In genomic region chr21:41167348-41168342, GRCh38 we compare ENCODE assay signal across 8 cellular contexts. TPM values are rescaled to one million over a fixed set of nuclear protein-coding genes. Genes with fewer than 3 reads are reported as not detected.
A peak's percentile ranks its signal among the peaks of the same experiment; 100 is the strongest.
DNase-seq lines count a peak whose midpoint lies in the region; ATAC-seq, FAIRE-seq and TF ChIP-seq lines count a peak whose summit lies in the region.

TSS of gene BACE2 (plus strand) at chr21:41168160. CDS start at chr21:41168264, 104 bp downstream.

- ATAC-seq in A549 (peak; percentile 87 to 89), GM18502 (IDR thresholded peaks at IDR 0.05; ENCODE audit: poor library complexity, unreplicated experiment) (peak; percentile 72)
- peak; percentile 84 for ATAC-seq in activated CD8-positive, alpha-beta T cell treated with anti-CD3 and anti-CD28 coated beads for 36 hours

- BruUV-seq in endothelial cell of umbilical vein (replicated peaks; lab: Mats Ljungman, UMichigan): no TSS peak

- H3K4me1 ChIP-seq in A549 (peaks cover 13% of the 10 kb centered on the region; the same call in 2 of the 3 replicates), endothelial cell of umbilical vein (ENCODE audit: control insufficient read depth, extremely low read depth, insufficient read depth, low read length) (peaks cover 32% of the 10 kb centered on the region), mesenchymal stem cell (ENCODE audit: control insufficient read depth, insufficient read depth, low read depth, low read length) (peaks cover 5% of the 10 kb centered on the region)

- H3K4ac ChIP-seq in mesenchymal stem cell (ENCODE audit: low read depth in 1 of 2, low read length in 2 of 2): no peak within 1 kb of the TSS

- peaks cover 8% of the 10 kb centered on the region for H3K79me1 ChIP-seq in mesenchymal stem cell (replicated peaks; ENCODE audit: low read length, poor library complexity, severe bottlenecking)

- H3K36me3 ChIP-seq in endothelial cell of umbilical vein (ENCODE audit: control insufficient read depth in 2 of 2, extremely low read depth in 1 of 2, insufficient read depth in 2 of 2, low read length in 2 of 2) (no peaks in the 10 kb centered on the region), mesenchymal stem cell (ENCODE audit: control insufficient read depth in 1 of 2, insufficient read depth in 2 of 2, low read depth in 1 of 2, low read length in 2 of 2) (peaks cover 0 to 4% of the 10 kb centered on the region in 2 experiments)

- H3K27me3 ChIP-seq in endothelial cell of umbilical vein (ENCODE audit: control insufficient read depth in 2 of 2, insufficient read depth in 2 of 2, low read length in 2 of 2) (no peaks in the 10 kb centered on the region), mesenchymal stem cell (ENCODE audit: control insufficient read depth in 1 of 2, insufficient read depth in 1 of 2, low read length in 2 of 2) (peaks cover 0 to 5% of the 10 kb centered on the region in 2 experiments)

- peak; percentile 31 to 72 for DNase-seq in A549 (ENCODE audit: low read depth in 1 of 2, low spot score in 1 of 2)
- peak; percentile 42 for DNase-seq in MV-4-11 (lab: John Stamatoyannopoulos, UW)
- DNase-seq in activated CD8-positive, alpha-beta T cell treated with anti-CD3 and anti-CD28 coated beads for 36 hours: peak; percentile 52
- DNase-seq in endothelial cell of umbilical vein (ENCODE audit: low read depth, low spot score): peak; percentile 72
- peak; percentile 2 for DNase-seq in mesenchymal stem cell
- DNase-seq in stimulated activated CD8-positive, alpha-beta memory T cell treated with anti-CD3 and anti-CD28 coated beads, Interleukin-12 subunit alpha, Interleukin-12 subunit beta, amount 100 ng/mL, for 4 hours (ENCODE audit: low read depth): peak; percentile 4
- no peak for DNase-seq in T1000 (lab: John Stamatoyannopoulos, UW)

- H3K4me2 ChIP-seq in A549 (peak within 1 kb of the TSS; percentile 96), endothelial cell of umbilical vein (ENCODE audit: insufficient read depth, low read length) (peak within 1 kb of the TSS; percentile 60), mesenchymal stem cell (ENCODE audit: low read length, poor library complexity, severe bottlenecking) (peak within 1 kb of the TSS; percentile 78)

- no peaks in the 10 kb centered on the region for H3K9me1 ChIP-seq in endothelial cell of umbilical vein (replicated peaks; ENCODE audit: control insufficient read depth, extremely low read depth, insufficient read depth, low read length)

- H2BK12ac ChIP-seq in mesenchymal stem cell (ENCODE audit: low read length in 2 of 2): no peak within 1 kb of the TSS

- WGBS in A549 (ENCODE audit: missing lambda C conversion rate): no CpG with 5 or more reads among the region's 111 CpGs
- WGBS in mesenchymal stem cell: under 1% methylated on average over 82 of the region's 111 CpGs

- dilution Hi-C loops in endothelial cell of umbilical vein (cut with MboI; ENCODE audit: extremely low pct_ligation_motif_present, low sequenced_read_pairs): no loop called here

- H3K27ac ChIP-seq in A549 (peak within 1 kb of the TSS; percentile 91 to 97), endothelial cell of umbilical vein (ENCODE audit: insufficient read depth, low read depth, low read length) (peak within 1 kb of the TSS; percentile 70), mesenchymal stem cell (ENCODE audit: low read length, poor library complexity, severe bottlenecking) (no peak within 1 kb of the TSS)

- TF ChIP-seq RAD21 in A549 (conservative IDR thresholded peaks at IDR 0.05 in 1 of 2, IDR thresholded peaks at IDR 0.05 in 1 of 2): no peak

- H2BK15ac ChIP-seq in mesenchymal stem cell (ENCODE audit: low read depth, poor library complexity, severe bottlenecking): no peak within 1 kb of the TSS

- no peak within 1 kb of the TSS for H3K14ac ChIP-seq in mesenchymal stem cell (ENCODE audit: low read length in 2 of 2)

- peak within 1 kb of the TSS; percentile 19 for H4K8ac ChIP-seq in mesenchymal stem cell (ENCODE audit: low read length)

- no peak within 1 kb of the TSS for H2BK120ac ChIP-seq in mesenchymal stem cell (ENCODE audit: low read depth, low read length)

- no peak for TF ChIP-seq EP300 in A549 (IDR thresholded peaks at IDR 0.05)

- H3K4me3 ChIP-seq in A549 (peak within 1 kb of the TSS; percentile 69), endothelial cell of umbilical vein (replicated peaks in 1 of 3; ENCODE audit: insufficient read depth in 1 of 3, low read depth in 1 of 3, low read length in 3 of 3) (peak within 1 kb of the TSS; percentile 77 to 95 (median 83)), mesenchymal stem cell (ENCODE audit: insufficient read depth in 1 of 2, low read depth in 1 of 2, low read length in 2 of 2) (peak within 1 kb of the TSS; percentile 70 to 82)

- FAIRE-seq in A549 (lab: Jason Lieb, UNC) (no peak), endothelial cell of umbilical vein (lab: Jason Lieb, UNC) (peak; percentile 65)

- H2AFZ ChIP-seq in endothelial cell of umbilical vein (ENCODE audit: low read depth, low read length) (peak within 1 kb of the TSS; percentile 58), mesenchymal stem cell (ENCODE audit: low read depth, low read length) (no peak within 1 kb of the TSS)

- H3K27me3 Mint-ChIP-seq in activated CD8-positive, alpha-beta T cell treated with anti-CD3 and anti-CD28 coated beads for 36 hours: peaks cover 39% of the 10 kb centered on the region

- intact Hi-C loops in activated CD8-positive, alpha-beta T cell treated with anti-CD3 and anti-CD28 coated beads for 36 hours (cut with micrococcal nuclease): no loop called here
- intact Hi-C loops in endothelial cell of umbilical vein (cut with micrococcal nuclease): loop anchor here (1.0 to 5.0 kb wide), 4 partner anchors 27 to 255 kb away; no protein-coding TSS in a partner anchor

- POLR2A ChIA-PET in A549 (lab: Yijun Ruan, JAX) (no interaction called here), endothelial cell of umbilical vein (lab: Charles Lee) (no interaction called here)
- POLR2A ChIA-PET in activated CD8-positive, alpha-beta T cell treated with anti-CD3 and anti-CD28 coated beads for 36 hours (lab: Charles Lee): no interaction called here

- no peaks in the 10 kb centered on the region for H3K36me3 Mint-ChIP-seq in activated CD8-positive, alpha-beta T cell treated with anti-CD3 and anti-CD28 coated beads for 36 hours (ENCODE audit: low read depth)

- TF ChIP-seq CTCF in A549 (IDR thresholded peaks at IDR 0.05) (peak; percentile 33; the same call in 2 of the 3 replicates), endothelial cell of umbilical vein (IDR thresholded peaks at IDR 0.05; ENCODE audit: extremely low read depth in 1 of 2, insufficient read depth in 1 of 2, low read depth in 1 of 2, low read length in 2 of 2) (peak; percentile 53 to 63)
- TF ChIP-seq CTCF in activated CD8-positive, alpha-beta T cell treated with anti-CD3 and anti-CD28 coated beads for 36 hours (IDR thresholded peaks at IDR 0.05): peak; percentile 52

- no peak within 1 kb of the TSS for H3K18ac ChIP-seq in mesenchymal stem cell (ENCODE audit: low read depth in 1 of 2, low read length in 2 of 2)

- peaks cover 7% of the 10 kb centered on the region for H3K4me1 Mint-ChIP-seq in activated CD8-positive, alpha-beta T cell treated with anti-CD3 and anti-CD28 coated beads for 36 hours (ENCODE audit: low read depth)

- no peak within 1 kb of the TSS for H4K91ac ChIP-seq in mesenchymal stem cell (ENCODE audit: low read length)

- no peak within 1 kb of the TSS for H3K23ac ChIP-seq in mesenchymal stem cell (ENCODE audit: low read length in 2 of 2)

- H4K20me1 ChIP-seq in endothelial cell of umbilical vein (replicated peaks; ENCODE audit: control insufficient read depth, extremely low read depth, insufficient read depth, low read length): no peaks in the 10 kb centered on the region

- peak within 1 kb of the TSS; percentile 75 for H3K9ac ChIP-seq in endothelial cell of umbilical vein (replicated peaks; ENCODE audit: extremely low read depth, insufficient read depth, low read length)
- peak within 1 kb of the TSS; percentile 88 for H3K9ac ChIP-seq in mesenchymal stem cell (ENCODE audit: low read length)

- H3K9me3 Mint-ChIP-seq in activated CD8-positive, alpha-beta T cell treated with anti-CD3 and anti-CD28 coated beads for 36 hours: no peaks in the 10 kb centered on the region

- H2BK5ac ChIP-seq in mesenchymal stem cell (ENCODE audit: low read depth, low read length, poor library complexity, severe bottlenecking): no peak within 1 kb of the TSS

- CTCF ChIA-PET in A549 (lab: Yijun Ruan, JAX) (interaction anchor here (1.0 to 4.8 kb wide), 7 partner anchors 8 to 116 kb away, joined by 3 to 16 read pairs (median 3); no protein-coding TSS in a partner anchor), endothelial cell of umbilical vein (lab: Charles Lee) (interaction anchor here (0.9 to 4.2 kb wide), 9 partner anchors 8 to 115 kb away, joined by 3 to 34 read pairs (median 4); no protein-coding TSS in a partner anchor)
- CTCF ChIA-PET in activated CD8-positive, alpha-beta T cell treated with anti-CD3 and anti-CD28 coated beads for 36 hours (lab: Charles Lee): no interaction called here

- H3K9me3 ChIP-seq in A549 (no peaks in the 10 kb centered on the region), endothelial cell of umbilical vein (replicated peaks; ENCODE audit: control insufficient read depth, insufficient read depth, low read length) (no peaks in the 10 kb centered on the region), mesenchymal stem cell (ENCODE audit: control insufficient read depth, low read length) (no peaks in the 10 kb centered on the region)

- H3K27ac Mint-ChIP-seq in activated CD8-positive, alpha-beta T cell treated with anti-CD3 and anti-CD28 coated beads for 36 hours: no peak within 1 kb of the TSS

- H2AK5ac ChIP-seq in mesenchymal stem cell (ENCODE audit: low read length, severe bottlenecking): no peak within 1 kb of the TSS

- H3K4me3 Mint-ChIP-seq in activated CD8-positive, alpha-beta T cell treated with anti-CD3 and anti-CD28 coated beads for 36 hours: peak within 1 kb of the TSS; percentile 64

- TF ChIP-seq POLR2A in A549 (IDR thresholded peaks at IDR 0.05; ENCODE audit: low read length): no peak; the same call in 1 of the 2 replicates
- no peak for TF ChIP-seq POLR2A in endothelial cell of umbilical vein (IDR thresholded peaks at IDR 0.05; ENCODE audit: low read depth, low read length)

- H3K79me2 ChIP-seq in endothelial cell of umbilical vein (ENCODE audit: control insufficient read depth, insufficient read depth, low read length): peaks cover 12% of the 10 kb centered on the region

RNA-seq across cellular contexts. Expression of gene BACE2, which starts in this region (rescaled TPM):
- polyA plus RNA-seq in A549 (2011; rRNA removed) (23.7 and 26.0 TPM in 2 replicates), A549 (2017; fragmentation: RNase III; extraction: RNeasy Plus Mini Kit Qiagen cat#74134 plus additional on column Dnase treatment) (15.2 to 17.1 TPM (median 16.2 TPM) in 3 replicates), endothelial cell of umbilical vein (113 and 127 TPM in 2 replicates)
- polyA plus RNA-seq in A549 (2012; cell fraction: cytosol; rRNA removed): 18.0 and 20.2 TPM in 2 replicates
- 18.7 and 20.1 TPM in 2 replicates for polyA plus RNA-seq in A549 (2012; cell fraction: nucleus; rRNA removed)
- 18.6 and 20.9 TPM in 2 replicates for polyA minus RNA-seq in A549 (2011; rRNA and poly(A)+ RNA removed)
- total RNA-seq in activated CD8-positive, alpha-beta T cell treated with anti-CD3 and anti-CD28 coated beads for 36 hours: 1 to 10 TPM; 1.1 to 2.0 TPM
- 128 and 184 TPM in 2 replicates for total RNA-seq in endothelial cell of umbilical vein
- 92.0 and 92.9 TPM in 2 replicates for polyA plus RNA-seq in endothelial cell of umbilical vein (2011; cell fraction: cytosol; rRNA removed)
- polyA plus RNA-seq in endothelial cell of umbilical vein (2011; cell fraction: nucleus; rRNA removed): 65.5 and 87.0 TPM in 2 replicates
- polyA plus RNA-seq in endothelial cell of umbilical vein (2012): 43.6 and 56.7 TPM in 2 replicates
- 112 and 129 TPM in 2 replicates for polyA minus RNA-seq in endothelial cell of umbilical vein
- polyA minus RNA-seq in endothelial cell of umbilical vein (2011; cell fraction: cytosol; rRNA and poly(A)+ RNA removed): 31.9 TPM
- 35.2 and 36.7 TPM in 2 replicates for polyA minus RNA-seq in endothelial cell of umbilical vein (2011; cell fraction: nucleus; rRNA and poly(A)+ RNA removed)
- polyA plus RNA-seq in mesenchymal stem cell (2013, experiment 1 of 2): 0.23 TPM
- polyA plus RNA-seq in mesenchymal stem cell (2013, experiment 2 of 2): 0.22 TPM

Comparison
In these comparisons a context has a peak if more than half of its experiments do, and no peak if none do; other contexts are left out.
1. RNA of gene BACE2 (total RNA-seq): 128 to 184 TPM in endothelial cell of umbilical vein; 1.1 to 2.0 TPM in activated CD8-positive, alpha-beta T cell treated with anti-CD3 and anti-CD28 coated beads for 36 hours; every median in the first group is over 10 times any median in the second.
2. Peak in every context shown above with its lines, with median percentiles within 50 percentile points of each other: ATAC-seq, H3K4me2 ChIP-seq, H3K4me3 ChIP-seq and CTCF ChIP-seq.